Comparison of ENCODE assay signal across 19 cellular contexts in genomic region chr2:85427300-85427699, GRCh38. TPM values are rescaled to one million over a fixed set of nuclear protein-coding genes. Genes with fewer than 3 reads are reported as not detected.
"Had no signal": no experiment of that assay in that cellular context is flagged by ENCODE, and none has a peak within 500 bp of the region (broad histone marks: within the 10 kb centered on the region; RNA-seq: fewer than 3 reads in every experiment).

No MANE protein-coding gene starts in this region.

- H3K27ac ChIP-seq: brain microvascular endothelial cell, gastroesophageal sphincter, tibial nerve had no signal

- H3K9me3 ChIP-seq: gastroesophageal sphincter, heart left ventricle, tibial nerve had no signal

- ATAC-seq: esophagus mucosa; gastroesophageal sphincter; heart left ventricle; naive thymus-derived CD8-positive, alpha-beta T cell; T-cell; WTC11 had no signal

- FAIRE-seq: kidney had no signal

- H3K4me3 ChIP-seq: gastroesophageal sphincter, heart left ventricle, tibial nerve had no signal

- H3K27me3 ChIP-seq: brain microvascular endothelial cell, gastroesophageal sphincter, heart left ventricle, tibial nerve had no signal

- DNase-seq: activated CD4-positive, alpha-beta memory T cell treated with anti-CD3 and anti-CD28 coated beads for 36 hours; activated CD4-positive, alpha-beta T cell treated with anti-CD3 and anti-CD28 coated beads for 4 hours; activated naive CD4-positive, alpha-beta T cell treated with Interleukin-2 at 50 U/mL for 16 hours; activated T-cell treated with anti-CD3 and anti-CD28 coated beads for 4 hours; anterior cingulate cortex; brain microvascular endothelial cell; central memory CD4-positive, alpha-beta T cell; cortex of kidney; effector CD8-positive, alpha-beta T cell; heart left ventricle; kidney; mesendoderm; naive thymus-derived CD8-positive, alpha-beta T cell; T-cell had no signal

- H3K36me3 ChIP-seq: brain microvascular endothelial cell, gastroesophageal sphincter, heart left ventricle, tibial nerve had no signal

RNA-seq across cellular contexts. Expression of gene SH2D6, which starts 8.8 kb away (rescaled TPM):
- total RNA-seq: gastroesophageal sphincter, heart left ventricle, lower leg skin had no signal
- polyA plus RNA-seq: heart left ventricle; naive thymus-derived CD8-positive, alpha-beta T cell had no signal
